In the genomic region with DNA sequence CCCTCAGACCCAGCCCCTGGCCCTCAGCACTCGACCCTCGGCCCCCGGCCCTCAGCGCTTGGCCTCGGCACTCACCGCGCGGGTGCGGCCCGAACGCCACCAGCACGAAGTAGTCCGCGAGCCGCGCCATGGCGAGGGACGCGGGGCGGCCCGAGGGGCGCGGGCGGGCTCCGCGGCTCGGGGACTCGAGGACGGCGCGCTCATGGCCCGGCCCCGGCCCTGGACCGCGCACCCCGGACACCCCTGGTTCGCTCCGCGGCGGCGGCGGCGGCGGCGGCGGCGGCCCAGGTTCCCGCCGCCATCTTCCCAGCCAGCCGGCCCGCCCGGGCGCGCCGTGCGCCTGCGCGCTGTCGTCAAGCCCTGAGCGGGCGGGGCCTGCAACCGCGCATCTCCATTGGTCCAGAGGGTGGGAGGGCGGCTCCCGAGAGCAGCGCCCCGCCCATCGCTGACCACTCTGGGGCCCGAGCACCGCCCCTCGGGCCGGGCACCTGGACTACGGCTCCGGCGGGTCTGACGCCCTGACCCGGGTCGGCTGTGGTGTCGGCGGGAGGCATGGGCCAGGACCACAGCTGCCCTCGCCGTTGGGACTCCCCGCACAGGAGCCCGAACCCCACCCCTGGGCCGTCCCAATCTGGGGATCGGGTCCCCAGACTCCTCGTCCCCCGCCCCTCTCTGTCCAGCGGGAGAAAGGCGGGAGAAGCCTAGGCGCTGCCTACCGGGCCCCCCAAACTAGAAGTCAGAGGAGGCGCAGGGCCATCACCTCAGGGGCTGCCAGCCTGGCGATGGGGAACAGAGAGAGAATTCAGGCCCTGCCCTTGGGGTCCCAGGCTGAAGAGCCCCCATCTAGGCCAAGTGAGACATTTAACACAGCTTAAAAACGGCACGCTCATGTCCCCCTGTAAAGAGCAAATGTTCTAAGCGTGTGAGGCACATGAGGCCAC, we compare ENCODE assay signal across 1 cellular context.
TF ChIP-seq lines count a peak whose summit lies in the region.

A gene with protein sequence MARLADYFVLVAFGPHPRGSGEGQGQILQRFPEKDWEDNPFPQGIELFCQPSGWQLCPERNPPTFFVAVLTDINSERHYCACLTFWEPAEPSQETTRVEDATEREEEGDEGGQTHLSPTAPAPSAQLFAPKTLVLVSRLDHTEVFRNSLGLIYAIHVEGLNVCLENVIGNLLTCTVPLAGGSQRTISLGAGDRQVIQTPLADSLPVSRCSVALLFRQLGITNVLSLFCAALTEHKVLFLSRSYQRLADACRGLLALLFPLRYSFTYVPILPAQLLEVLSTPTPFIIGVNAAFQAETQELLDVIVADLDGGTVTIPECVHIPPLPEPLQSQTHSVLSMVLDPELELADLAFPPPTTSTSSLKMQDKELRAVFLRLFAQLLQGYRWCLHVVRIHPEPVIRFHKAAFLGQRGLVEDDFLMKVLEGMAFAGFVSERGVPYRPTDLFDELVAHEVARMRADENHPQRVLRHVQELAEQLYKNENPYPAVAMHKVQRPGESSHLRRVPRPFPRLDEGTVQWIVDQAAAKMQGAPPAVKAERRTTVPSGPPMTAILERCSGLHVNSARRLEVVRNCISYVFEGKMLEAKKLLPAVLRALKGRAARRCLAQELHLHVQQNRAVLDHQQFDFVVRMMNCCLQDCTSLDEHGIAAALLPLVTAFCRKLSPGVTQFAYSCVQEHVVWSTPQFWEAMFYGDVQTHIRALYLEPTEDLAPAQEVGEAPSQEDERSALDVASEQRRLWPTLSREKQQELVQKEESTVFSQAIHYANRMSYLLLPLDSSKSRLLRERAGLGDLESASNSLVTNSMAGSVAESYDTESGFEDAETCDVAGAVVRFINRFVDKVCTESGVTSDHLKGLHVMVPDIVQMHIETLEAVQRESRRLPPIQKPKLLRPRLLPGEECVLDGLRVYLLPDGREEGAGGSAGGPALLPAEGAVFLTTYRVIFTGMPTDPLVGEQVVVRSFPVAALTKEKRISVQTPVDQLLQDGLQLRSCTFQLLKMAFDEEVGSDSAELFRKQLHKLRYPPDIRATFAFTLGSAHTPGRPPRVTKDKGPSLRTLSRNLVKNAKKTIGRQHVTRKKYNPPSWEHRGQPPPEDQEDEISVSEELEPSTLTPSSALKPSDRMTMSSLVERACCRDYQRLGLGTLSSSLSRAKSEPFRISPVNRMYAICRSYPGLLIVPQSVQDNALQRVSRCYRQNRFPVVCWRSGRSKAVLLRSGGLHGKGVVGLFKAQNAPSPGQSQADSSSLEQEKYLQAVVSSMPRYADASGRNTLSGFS (N-terminal part only) (minus strand): TSS at position 325 of the 941 bp plus-strand sequence. CDS start 195 bp downstream, at position 130.

TF ChIP-seq in HepG2, 621 proteins besides CTCF, POLR2A, EP300 and RAD21 (continued from another document and continues in another):
- TF ChIP-seq, protein P1, sequence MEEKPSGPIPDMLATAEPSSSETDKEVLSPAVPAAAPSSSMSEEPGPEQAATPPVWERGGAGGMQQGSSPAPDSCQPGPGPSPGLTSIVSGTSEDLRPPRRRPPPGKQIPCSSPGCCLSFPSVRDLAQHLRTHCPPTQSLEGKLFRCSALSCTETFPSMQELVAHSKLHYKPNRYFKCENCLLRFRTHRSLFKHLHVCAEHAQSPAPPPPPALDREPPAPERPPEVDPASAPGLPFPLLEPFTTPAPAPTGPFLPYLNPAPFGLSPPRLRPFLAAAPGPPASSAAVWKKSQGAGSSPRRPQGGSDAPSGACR (CRISPR knock-in tag; IDR thresholded peaks at IDR 0.05), result no peak
- TF ChIP-seq MTA3 (CRISPR knock-in tag; IDR thresholded peaks at IDR 0.05) (no peak), SALL2 (CRISPR knock-in tag; IDR thresholded peaks at IDR 0.05) (no peak), TBX3 (IDR thresholded peaks at IDR 0.05; ENCODE audit: borderline replicate concordance) (no peak), JUNB (CRISPR knock-in tag; IDR thresholded peaks at IDR 0.05; ENCODE audit: borderline replicate concordance) (no peak), ZNF788 (CRISPR knock-in tag; IDR thresholded peaks at IDR 0.05; ENCODE audit: borderline replicate concordance) (peak; percentile 18; the same call in 1 of the 2 replicates), SMARCC2 (IDR thresholded peaks at IDR 0.05) (no peak), ZNF83 (CRISPR knock-in tag; IDR thresholded peaks at IDR 0.05; ENCODE audit: borderline replicate concordance) (no peak), ZFP62 (CRISPR knock-in tag; IDR thresholded peaks at IDR 0.05) (no peak), HNF4A (CRISPR knock-in tag; IDR thresholded peaks at IDR 0.05) (no peak), NFIB (CRISPR knock-in tag; IDR thresholded peaks at IDR 0.05; ENCODE audit: borderline replicate concordance) (no peak), ETV5 (CRISPR knock-in tag; IDR thresholded peaks at IDR 0.05; ENCODE audit: borderline replicate concordance) (0 out of 2 replicates have a peak, but pooled peaks have one; percentile 8), ZNF180 (CRISPR knock-in tag; IDR thresholded peaks at IDR 0.05; ENCODE audit: borderline replicate concordance, low read depth) (no peak), SP2 (CRISPR knock-in tag; IDR thresholded peaks at IDR 0.05) (peak; percentile 61; the same call in 1 of the 2 replicates), ZNF780A (CRISPR knock-in tag; IDR thresholded peaks at IDR 0.05) (no peak), GABPB1 (CRISPR knock-in tag; IDR thresholded peaks at IDR 0.05) (peak; percentile 45; the same call in 1 of the 2 replicates), KDM2A (CRISPR knock-in tag; IDR thresholded peaks at IDR 0.05; ENCODE audit: borderline replicate concordance, low read depth) (peak; percentile 62; the same call in 1 of the 2 replicates), SRSF9 (IDR thresholded peaks at IDR 0.05; ENCODE audit: borderline replicate concordance, insufficient read depth, low read depth, low read length, poor library complexity, severe bottlenecking) (no peak), EED (CRISPR knock-in tag; IDR thresholded peaks at IDR 0.05) (no peak), ZBTB21 (CRISPR knock-in tag; IDR thresholded peaks at IDR 0.05) (no peak), ZNF441 (CRISPR knock-in tag; IDR thresholded peaks at IDR 0.05; ENCODE audit: borderline replicate concordance) (no peak), IRF2 (CRISPR knock-in tag; IDR thresholded peaks at IDR 0.05) (peak; percentile 20; the same call in 1 of the 2 replicates), MYNN (CRISPR knock-in tag; IDR thresholded peaks at IDR 0.05; ENCODE audit: low read depth) (no peak), NCOA5 (CRISPR knock-in tag; IDR thresholded peaks at IDR 0.05) (no peak), SNAI1 (CRISPR knock-in tag; IDR thresholded peaks at IDR 0.05; ENCODE audit: borderline replicate concordance) (0 out of 2 replicates have a peak, but pooled peaks have one; percentile 33), REL (CRISPR knock-in tag; conservative IDR thresholded peaks at IDR 0.05) (no peak)
- TF ChIP-seq, protein P2, sequence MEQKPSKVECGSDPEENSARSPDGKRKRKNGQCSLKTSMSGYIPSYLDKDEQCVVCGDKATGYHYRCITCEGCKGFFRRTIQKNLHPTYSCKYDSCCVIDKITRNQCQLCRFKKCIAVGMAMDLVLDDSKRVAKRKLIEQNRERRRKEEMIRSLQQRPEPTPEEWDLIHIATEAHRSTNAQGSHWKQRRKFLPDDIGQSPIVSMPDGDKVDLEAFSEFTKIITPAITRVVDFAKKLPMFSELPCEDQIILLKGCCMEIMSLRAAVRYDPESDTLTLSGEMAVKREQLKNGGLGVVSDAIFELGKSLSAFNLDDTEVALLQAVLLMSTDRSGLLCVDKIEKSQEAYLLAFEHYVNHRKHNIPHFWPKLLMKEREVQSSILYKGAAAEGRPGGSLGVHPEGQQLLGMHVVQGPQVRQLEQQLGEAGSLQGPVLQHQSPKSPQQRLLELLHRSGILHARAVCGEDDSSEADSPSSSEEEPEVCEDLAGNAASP (CRISPR knock-in tag; IDR thresholded peaks at IDR 0.05; ENCODE audit: borderline replicate concordance), result no peak
- TF ChIP-seq, protein P3, sequence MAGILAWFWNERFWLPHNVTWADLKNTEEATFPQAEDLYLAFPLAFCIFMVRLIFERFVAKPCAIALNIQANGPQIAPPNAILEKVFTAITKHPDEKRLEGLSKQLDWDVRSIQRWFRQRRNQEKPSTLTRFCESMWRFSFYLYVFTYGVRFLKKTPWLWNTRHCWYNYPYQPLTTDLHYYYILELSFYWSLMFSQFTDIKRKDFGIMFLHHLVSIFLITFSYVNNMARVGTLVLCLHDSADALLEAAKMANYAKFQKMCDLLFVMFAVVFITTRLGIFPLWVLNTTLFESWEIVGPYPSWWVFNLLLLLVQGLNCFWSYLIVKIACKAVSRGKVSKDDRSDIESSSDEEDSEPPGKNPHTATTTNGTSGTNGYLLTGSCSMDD (CRISPR knock-in tag; IDR thresholded peaks at IDR 0.05), result no peak
- TF ChIP-seq, protein P4, sequence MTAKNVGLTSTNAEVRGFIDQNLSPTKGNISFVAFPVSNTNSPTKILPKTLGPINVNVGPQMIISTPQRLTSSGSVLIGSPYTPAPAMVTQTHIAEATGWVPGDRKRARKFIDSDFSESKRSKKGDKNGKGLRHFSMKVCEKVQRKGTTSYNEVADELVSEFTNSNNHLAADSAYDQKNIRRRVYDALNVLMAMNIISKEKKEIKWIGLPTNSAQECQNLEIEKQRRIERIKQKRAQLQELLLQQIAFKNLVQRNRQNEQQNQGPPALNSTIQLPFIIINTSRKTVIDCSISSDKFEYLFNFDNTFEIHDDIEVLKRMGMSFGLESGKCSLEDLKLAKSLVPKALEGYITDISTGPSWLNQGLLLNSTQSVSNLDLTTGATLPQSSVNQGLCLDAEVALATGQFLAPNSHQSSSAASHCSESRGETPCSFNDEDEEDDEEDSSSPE (CRISPR knock-in tag; IDR thresholded peaks at IDR 0.05), result peak; percentile 43; the same call in 1 of the 2 replicates
- TF ChIP-seq, protein P5, sequence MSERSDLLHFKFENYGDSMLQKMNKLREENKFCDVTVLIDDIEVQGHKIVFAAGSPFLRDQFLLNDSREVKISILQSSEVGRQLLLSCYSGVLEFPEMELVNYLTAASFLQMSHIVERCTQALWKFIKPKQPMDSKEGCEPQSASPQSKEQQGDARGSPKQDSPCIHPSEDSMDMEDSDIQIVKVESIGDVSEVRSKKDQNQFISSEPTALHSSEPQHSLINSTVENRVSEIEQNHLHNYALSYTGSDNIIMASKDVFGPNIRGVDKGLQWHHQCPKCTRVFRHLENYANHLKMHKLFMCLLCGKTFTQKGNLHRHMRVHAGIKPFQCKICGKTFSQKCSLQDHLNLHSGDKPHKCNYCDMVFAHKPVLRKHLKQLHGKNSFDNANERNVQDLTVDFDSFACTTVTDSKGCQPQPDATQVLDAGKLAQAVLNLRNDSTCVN (CRISPR knock-in tag; IDR thresholded peaks at IDR 0.05; ENCODE audit: borderline replicate concordance), result peak; percentile 20; the same call in 1 of the 2 replicates
- TF ChIP-seq, protein P6, sequence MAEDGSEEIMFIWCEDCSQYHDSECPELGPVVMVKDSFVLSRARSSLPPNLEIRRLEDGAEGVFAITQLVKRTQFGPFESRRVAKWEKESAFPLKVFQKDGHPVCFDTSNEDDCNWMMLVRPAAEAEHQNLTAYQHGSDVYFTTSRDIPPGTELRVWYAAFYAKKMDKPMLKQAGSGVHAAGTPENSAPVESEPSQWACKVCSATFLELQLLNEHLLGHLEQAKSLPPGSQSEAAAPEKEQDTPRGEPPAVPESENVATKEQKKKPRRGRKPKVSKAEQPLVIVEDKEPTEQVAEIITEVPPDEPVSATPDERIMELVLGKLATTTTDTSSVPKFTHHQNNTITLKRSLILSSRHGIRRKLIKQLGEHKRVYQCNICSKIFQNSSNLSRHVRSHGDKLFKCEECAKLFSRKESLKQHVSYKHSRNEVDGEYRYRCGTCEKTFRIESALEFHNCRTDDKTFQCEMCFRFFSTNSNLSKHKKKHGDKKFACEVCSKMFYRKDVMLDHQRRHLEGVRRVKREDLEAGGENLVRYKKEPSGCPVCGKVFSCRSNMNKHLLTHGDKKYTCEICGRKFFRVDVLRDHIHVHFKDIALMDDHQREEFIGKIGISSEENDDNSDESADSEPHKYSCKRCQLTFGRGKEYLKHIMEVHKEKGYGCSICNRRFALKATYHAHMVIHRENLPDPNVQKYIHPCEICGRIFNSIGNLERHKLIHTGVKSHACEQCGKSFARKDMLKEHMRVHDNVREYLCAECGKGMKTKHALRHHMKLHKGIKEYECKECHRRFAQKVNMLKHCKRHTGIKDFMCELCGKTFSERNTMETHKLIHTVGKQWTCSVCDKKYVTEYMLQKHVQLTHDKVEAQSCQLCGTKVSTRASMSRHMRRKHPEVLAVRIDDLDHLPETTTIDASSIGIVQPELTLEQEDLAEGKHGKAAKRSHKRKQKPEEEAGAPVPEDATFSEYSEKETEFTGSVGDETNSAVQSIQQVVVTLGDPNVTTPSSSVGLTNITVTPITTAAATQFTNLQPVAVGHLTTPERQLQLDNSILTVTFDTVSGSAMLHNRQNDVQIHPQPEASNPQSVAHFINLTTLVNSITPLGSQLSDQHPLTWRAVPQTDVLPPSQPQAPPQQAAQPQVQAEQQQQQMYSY (CRISPR knock-in tag; IDR thresholded peaks at IDR 0.05), result no peak
- TF ChIP-seq, protein P7, sequence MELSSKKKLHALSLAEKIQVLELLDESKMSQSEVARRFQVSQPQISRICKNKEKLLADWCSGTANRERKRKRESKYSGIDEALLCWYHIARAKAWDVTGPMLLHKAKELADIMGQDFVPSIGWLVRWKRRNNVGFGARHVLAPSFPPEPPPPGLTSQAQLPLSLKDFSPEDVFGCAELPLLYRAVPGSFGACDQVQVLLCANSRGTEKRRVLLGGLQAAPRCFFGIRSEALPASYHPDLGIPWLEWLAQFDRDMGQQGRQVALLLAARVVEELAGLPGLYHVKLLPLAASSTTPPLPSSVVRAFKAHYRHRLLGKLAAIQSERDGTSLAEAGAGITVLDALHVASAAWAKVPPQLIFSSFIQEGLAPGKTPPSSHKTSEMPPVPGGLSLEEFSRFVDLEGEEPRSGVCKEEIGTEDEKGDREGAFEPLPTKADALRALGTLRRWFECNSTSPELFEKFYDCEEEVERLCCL (CRISPR knock-in tag; IDR thresholded peaks at IDR 0.05; ENCODE audit: borderline replicate concordance), result no peak
- TF ChIP-seq, protein P8, sequence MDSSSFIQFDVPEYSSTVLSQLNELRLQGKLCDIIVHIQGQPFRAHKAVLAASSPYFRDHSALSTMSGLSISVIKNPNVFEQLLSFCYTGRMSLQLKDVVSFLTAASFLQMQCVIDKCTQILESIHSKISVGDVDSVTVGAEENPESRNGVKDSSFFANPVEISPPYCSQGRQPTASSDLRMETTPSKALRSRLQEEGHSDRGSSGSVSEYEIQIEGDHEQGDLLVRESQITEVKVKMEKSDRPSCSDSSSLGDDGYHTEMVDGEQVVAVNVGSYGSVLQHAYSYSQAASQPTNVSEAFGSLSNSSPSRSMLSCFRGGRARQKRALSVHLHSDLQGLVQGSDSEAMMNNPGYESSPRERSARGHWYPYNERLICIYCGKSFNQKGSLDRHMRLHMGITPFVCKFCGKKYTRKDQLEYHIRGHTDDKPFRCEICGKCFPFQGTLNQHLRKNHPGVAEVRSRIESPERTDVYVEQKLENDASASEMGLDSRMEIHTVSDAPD (CRISPR knock-in tag; IDR thresholded peaks at IDR 0.05), result no peak
- TF ChIP-seq, protein P9, sequence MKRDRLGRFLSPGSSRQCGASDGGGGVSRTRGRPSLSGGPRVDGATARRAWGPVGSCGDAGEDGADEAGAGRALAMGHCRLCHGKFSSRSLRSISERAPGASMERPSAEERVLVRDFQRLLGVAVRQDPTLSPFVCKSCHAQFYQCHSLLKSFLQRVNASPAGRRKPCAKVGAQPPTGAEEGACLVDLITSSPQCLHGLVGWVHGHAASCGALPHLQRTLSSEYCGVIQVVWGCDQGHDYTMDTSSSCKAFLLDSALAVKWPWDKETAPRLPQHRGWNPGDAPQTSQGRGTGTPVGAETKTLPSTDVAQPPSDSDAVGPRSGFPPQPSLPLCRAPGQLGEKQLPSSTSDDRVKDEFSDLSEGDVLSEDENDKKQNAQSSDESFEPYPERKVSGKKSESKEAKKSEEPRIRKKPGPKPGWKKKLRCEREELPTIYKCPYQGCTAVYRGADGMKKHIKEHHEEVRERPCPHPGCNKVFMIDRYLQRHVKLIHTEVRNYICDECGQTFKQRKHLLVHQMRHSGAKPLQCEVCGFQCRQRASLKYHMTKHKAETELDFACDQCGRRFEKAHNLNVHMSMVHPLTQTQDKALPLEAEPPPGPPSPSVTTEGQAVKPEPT (CRISPR knock-in tag; IDR thresholded peaks at IDR 0.05; ENCODE audit: low read depth), result no peak
